Comparison of ENCODE assay signal across 1 cellular context in genomic region chr12:15664491-15664890, GRCh38.
TF ChIP-seq lines count a peak whose summit lies in the region.

No MANE protein-coding gene starts in this region.

TF ChIP-seq in SK-N-SH, 30 proteins besides CTCF, POLR2A, EP300 and RAD21 (continued from another document):
- 0 out of 2 replicates have a peak, but pooled peaks have one; percentile 5 for TF ChIP-seq NFIC (IDR thresholded peaks at IDR 0.05; ENCODE audit: borderline replicate concordance)
- TF ChIP-seq ELF1 (IDR thresholded peaks at IDR 0.05), result no peak
- no peak for TF ChIP-seq ZBTB33 (IDR thresholded peaks at IDR 0.05; ENCODE audit: borderline replicate concordance, low read depth)
- TF ChIP-seq USF1 (IDR thresholded peaks at IDR 0.05; ENCODE audit: borderline replicate concordance, low read depth), result no peak
